Comparison of ENCODE assay signal across 9 cellular contexts in genomic region chr14:91244501-91244901, GRCh38. TPM values are rescaled to one million over a fixed set of nuclear protein-coding genes. Genes with fewer than 3 reads are reported as not detected.
A peak's percentile ranks its signal among the peaks of the same experiment; 100 is the strongest.
DNase-seq lines count a peak whose midpoint lies in the region; ATAC-seq, FAIRE-seq and TF ChIP-seq lines count a peak whose summit lies in the region.
"Had no signal": no experiment of that assay in that cellular context is flagged by ENCODE, and none has a peak within 500 bp of the region (broad histone marks: within the 10 kb centered on the region; RNA-seq: fewer than 3 reads in every experiment).

GPR68 (minus strand) TSS chr14:91244704; CDS start chr14:91235050, 9,654 bp downstream.

- H3K27ac ChIP-seq in gastroesophageal sphincter = peak within 1 kb of the TSS in 3 of 4 donors; percentile 26 to 56 (median 41)
- no peak within 1 kb of the TSS for H3K27ac ChIP-seq in pancreas

- no peak for FAIRE-seq in pancreas (lab: Jason Lieb, UNC)
- FAIRE-seq: islet of Langerhans had no signal

- peak within 1 kb of the TSS; percentile 98 for H3K27ac Mint-ChIP-seq in activated T-cell treated with anti-CD3 and anti-CD28 coated beads, Interleukin-2, amount 50 U/mL, for 24 hours

- H3K4me3 ChIP-seq in MG63 (peak within 1 kb of the TSS; percentile 27), gastroesophageal sphincter (peak within 1 kb of the TSS in 1 of 2 donors; percentile 32), pancreas (no peak within 1 kb of the TSS)

- H3K36me3 Mint-ChIP-seq in activated T-cell treated with anti-CD3 and anti-CD28 coated beads, Interleukin-2, amount 50 U/mL, for 24 hours (ENCODE audit: low read depth) = peaks cover 26% of the 10 kb centered on the region

- peaks cover 0 to 22% (median 0%) of the 10 kb centered on the region in 3 donors for H3K4me1 ChIP-seq in gastroesophageal sphincter
- no peaks in the 10 kb centered on the region for H3K4me1 ChIP-seq in pancreas

- DNase-seq in COR-L47 (lab: John Stamatoyannopoulos, UW) (peak; percentile 66), MG63 (peak; percentile 80), pancreas (peak in 2 of 6 donors; percentile 39 to 66)
- DNase-seq in activated T-cell treated with anti-CD3 and anti-CD28 coated beads, Interleukin-2, amount 50 U/mL, for 24 hours = peak; percentile 68

- TF ChIP-seq POLR2A in gastroesophageal sphincter (IDR thresholded peaks at IDR 0.05) = no peak

- peaks cover 4% of the 10 kb centered on the region for H3K9me3 Mint-ChIP-seq in activated T-cell treated with anti-CD3 and anti-CD28 coated beads, Interleukin-2, amount 50 U/mL, for 24 hours

- no peak for TF ChIP-seq EP300 in gastroesophageal sphincter (IDR thresholded peaks at IDR 0.05)

- 0% methylated on average over 2 of the region's 12 CpGs; no CpG with 5 or more reads in 1 of the 2 donors for WGBS in gastroesophageal sphincter (ENCODE audit: low coverage in 1 of 2), 2 donors
- 16 to 19% methylated on average over 12 of the region's 12 CpGs for WGBS in pancreas, 2 donors

- H3K4me3 Mint-ChIP-seq in activated T-cell treated with anti-CD3 and anti-CD28 coated beads, Interleukin-2, amount 50 U/mL, for 24 hours = peak within 1 kb of the TSS; percentile 80

- intact Hi-C loops in pancreas (cut with DNase I) = no loop called here

- no peaks in the 10 kb centered on the region for H3K9me3 ChIP-seq in MG63
- H3K9me3 ChIP-seq in gastroesophageal sphincter = no peaks in the 10 kb centered on the region
- H3K9me3 ChIP-seq in pancreas = no peaks in the 10 kb centered on the region

- H3K27me3 ChIP-seq in MG63 = no peaks in the 10 kb centered on the region
- no peaks in the 10 kb centered on the region for H3K27me3 ChIP-seq in gastroesophageal sphincter
- no peaks in the 10 kb centered on the region for H3K27me3 ChIP-seq in pancreas

- ATAC-seq in gastroesophageal sphincter = peak; percentile 75
- ATAC-seq in pancreas = peak in 3 of 4 donors; percentile 80 to 86 (median 80)
- ATAC-seq in GM18868 (IDR thresholded peaks at IDR 0.05; ENCODE audit: unreplicated experiment) = no peak
- ATAC-seq in HG02623 (IDR thresholded peaks at IDR 0.05; ENCODE audit: unreplicated experiment) = no peak
- ATAC-seq in GM18519 (IDR thresholded peaks at IDR 0.05; ENCODE audit: low FRiP score, unreplicated experiment) = no peak

- no peaks in the 10 kb centered on the region for H3K27me3 Mint-ChIP-seq in activated T-cell treated with anti-CD3 and anti-CD28 coated beads, Interleukin-2, amount 50 U/mL, for 24 hours

- H3K4me1 Mint-ChIP-seq in activated T-cell treated with anti-CD3 and anti-CD28 coated beads, Interleukin-2, amount 50 U/mL, for 24 hours (ENCODE audit: low read depth) = peaks cover 95% of the 10 kb centered on the region

- no peaks in the 10 kb centered on the region for H3K36me3 ChIP-seq in MG63
- no peaks in the 10 kb centered on the region for H3K36me3 ChIP-seq in gastroesophageal sphincter
- no peaks in the 10 kb centered on the region for H3K36me3 ChIP-seq in pancreas

- no peak for TF ChIP-seq CTCF in gastroesophageal sphincter (IDR thresholded peaks at IDR 0.05)
- no peak for TF ChIP-seq CTCF in pancreas (IDR thresholded peaks at IDR 0.05)

RNA-seq across cellular contexts. Expression of gene GPR68, which starts in this region (rescaled TPM):
- 2.0 and 3.9 TPM in 2 replicates for total RNA-seq in MG63 (2014; rRNA removed; shearing (Covaris generic); ENCODE audit: low replicate concordance)
- total RNA-seq in gastroesophageal sphincter (10 to 100 TPM in 1 of 4 donors, 1 to 10 TPM in 3; 1.8 to 10.3 (median 3.0) TPM), pancreas (under 1 TPM in 5 of 6 donors, not detected in 1; 0.09 to 0.90 (median 0.20) TPM)
- polyA plus RNA-seq in pancreas = under 1 TPM; 0.23 to 0.33 TPM

Comparison
In these comparisons a context has a peak if more than half of its experiments do, and no peak if none do; other contexts are left out.
1. Peak in ATAC-seq in pancreas; RNA of the gene not detected or under 1 TPM.
2. H3K27ac ChIP-seq: peak in gastroesophageal sphincter (3 of 4); none in pancreas (0 of 4).